ENCODE assay signal across 1 cellular context in the genomic region with DNA sequence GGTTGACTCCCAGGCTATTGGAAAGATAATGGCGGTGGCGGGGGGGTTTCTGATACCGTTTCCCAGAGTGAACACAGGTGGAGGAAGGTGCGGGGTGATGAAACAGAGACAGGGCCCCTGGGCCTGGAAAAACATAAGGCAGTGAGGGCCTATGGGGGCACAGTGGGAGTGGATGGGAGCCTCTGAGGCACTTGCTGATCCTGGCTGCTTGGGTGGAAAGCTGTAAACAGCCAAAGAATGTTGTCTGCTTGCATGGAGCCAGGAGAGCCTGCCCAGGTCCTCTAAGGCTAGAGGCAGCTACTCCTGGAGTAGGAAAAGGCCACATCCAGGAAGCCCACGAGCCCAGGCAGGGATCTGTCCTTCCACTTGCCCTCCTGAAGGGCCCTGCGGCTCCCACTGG.
TF ChIP-seq lines count a peak whose summit lies in the region.

No MANE protein-coding gene starts in this region.

TF ChIP-seq in HCT116, 20 proteins besides CTCF, POLR2A, EP300 and RAD21:
- TF ChIP-seq, protein P1, sequence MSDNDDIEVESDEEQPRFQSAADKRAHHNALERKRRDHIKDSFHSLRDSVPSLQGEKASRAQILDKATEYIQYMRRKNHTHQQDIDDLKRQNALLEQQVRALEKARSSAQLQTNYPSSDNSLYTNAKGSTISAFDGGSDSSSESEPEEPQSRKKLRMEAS (IDR thresholded peaks at IDR 0.05) = no peak
- TF ChIP-seq ZFX (IDR thresholded peaks at IDR 0.05) = no peak
- TF ChIP-seq JUND (IDR thresholded peaks at IDR 0.05) = no peak
- TF ChIP-seq ELF1 (IDR thresholded peaks at IDR 0.05; ENCODE audit: borderline replicate concordance, low read depth) = no peak
- TF ChIP-seq TCF7L2 (IDR thresholded peaks at IDR 0.05; ENCODE audit: borderline replicate concordance, extremely low read depth, insufficient read depth, insufficient read length) = no peak
- TF ChIP-seq CBX3 (IDR thresholded peaks at IDR 0.05; ENCODE audit: low read depth) = no peak
- no peak for TF ChIP-seq SP1 (IDR thresholded peaks at IDR 0.05; ENCODE audit: low read depth)
- TF ChIP-seq CEBPB (IDR thresholded peaks at IDR 0.05; ENCODE audit: low read depth) = no peak
- no peak for TF ChIP-seq SIN3A (IDR thresholded peaks at IDR 0.05; ENCODE audit: low read depth)
- TF ChIP-seq, protein P2, sequence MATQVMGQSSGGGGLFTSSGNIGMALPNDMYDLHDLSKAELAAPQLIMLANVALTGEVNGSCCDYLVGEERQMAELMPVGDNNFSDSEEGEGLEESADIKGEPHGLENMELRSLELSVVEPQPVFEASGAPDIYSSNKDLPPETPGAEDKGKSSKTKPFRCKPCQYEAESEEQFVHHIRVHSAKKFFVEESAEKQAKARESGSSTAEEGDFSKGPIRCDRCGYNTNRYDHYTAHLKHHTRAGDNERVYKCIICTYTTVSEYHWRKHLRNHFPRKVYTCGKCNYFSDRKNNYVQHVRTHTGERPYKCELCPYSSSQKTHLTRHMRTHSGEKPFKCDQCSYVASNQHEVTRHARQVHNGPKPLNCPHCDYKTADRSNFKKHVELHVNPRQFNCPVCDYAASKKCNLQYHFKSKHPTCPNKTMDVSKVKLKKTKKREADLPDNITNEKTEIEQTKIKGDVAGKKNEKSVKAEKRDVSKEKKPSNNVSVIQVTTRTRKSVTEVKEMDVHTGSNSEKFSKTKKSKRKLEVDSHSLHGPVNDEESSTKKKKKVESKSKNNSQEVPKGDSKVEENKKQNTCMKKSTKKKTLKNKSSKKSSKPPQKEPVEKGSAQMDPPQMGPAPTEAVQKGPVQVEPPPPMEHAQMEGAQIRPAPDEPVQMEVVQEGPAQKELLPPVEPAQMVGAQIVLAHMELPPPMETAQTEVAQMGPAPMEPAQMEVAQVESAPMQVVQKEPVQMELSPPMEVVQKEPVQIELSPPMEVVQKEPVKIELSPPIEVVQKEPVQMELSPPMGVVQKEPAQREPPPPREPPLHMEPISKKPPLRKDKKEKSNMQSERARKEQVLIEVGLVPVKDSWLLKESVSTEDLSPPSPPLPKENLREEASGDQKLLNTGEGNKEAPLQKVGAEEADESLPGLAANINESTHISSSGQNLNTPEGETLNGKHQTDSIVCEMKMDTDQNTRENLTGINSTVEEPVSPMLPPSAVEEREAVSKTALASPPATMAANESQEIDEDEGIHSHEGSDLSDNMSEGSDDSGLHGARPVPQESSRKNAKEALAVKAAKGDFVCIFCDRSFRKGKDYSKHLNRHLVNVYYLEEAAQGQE (IDR thresholded peaks at IDR 0.05; ENCODE audit: low read depth) = no peak
- TF ChIP-seq EZH2phosphoT487 (IDR thresholded peaks at IDR 0.05; ENCODE audit: borderline replicate concordance) = no peak
- TF ChIP-seq, protein P3, sequence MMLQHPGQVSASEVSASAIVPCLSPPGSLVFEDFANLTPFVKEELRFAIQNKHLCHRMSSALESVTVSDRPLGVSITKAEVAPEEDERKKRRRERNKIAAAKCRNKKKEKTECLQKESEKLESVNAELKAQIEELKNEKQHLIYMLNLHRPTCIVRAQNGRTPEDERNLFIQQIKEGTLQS (IDR thresholded peaks at IDR 0.05) = no peak
- TF ChIP-seq YY1 (IDR thresholded peaks at IDR 0.05; ENCODE audit: extremely low read depth, insufficient replicate concordance, low read depth, low read length) = no peak
- no peak for TF ChIP-seq POLR2AphosphoS5 (IDR thresholded peaks at IDR 0.05; ENCODE audit: low read depth, low read length)
